1 cellular context compared by ENCODE assay signal in the genomic region with DNA sequence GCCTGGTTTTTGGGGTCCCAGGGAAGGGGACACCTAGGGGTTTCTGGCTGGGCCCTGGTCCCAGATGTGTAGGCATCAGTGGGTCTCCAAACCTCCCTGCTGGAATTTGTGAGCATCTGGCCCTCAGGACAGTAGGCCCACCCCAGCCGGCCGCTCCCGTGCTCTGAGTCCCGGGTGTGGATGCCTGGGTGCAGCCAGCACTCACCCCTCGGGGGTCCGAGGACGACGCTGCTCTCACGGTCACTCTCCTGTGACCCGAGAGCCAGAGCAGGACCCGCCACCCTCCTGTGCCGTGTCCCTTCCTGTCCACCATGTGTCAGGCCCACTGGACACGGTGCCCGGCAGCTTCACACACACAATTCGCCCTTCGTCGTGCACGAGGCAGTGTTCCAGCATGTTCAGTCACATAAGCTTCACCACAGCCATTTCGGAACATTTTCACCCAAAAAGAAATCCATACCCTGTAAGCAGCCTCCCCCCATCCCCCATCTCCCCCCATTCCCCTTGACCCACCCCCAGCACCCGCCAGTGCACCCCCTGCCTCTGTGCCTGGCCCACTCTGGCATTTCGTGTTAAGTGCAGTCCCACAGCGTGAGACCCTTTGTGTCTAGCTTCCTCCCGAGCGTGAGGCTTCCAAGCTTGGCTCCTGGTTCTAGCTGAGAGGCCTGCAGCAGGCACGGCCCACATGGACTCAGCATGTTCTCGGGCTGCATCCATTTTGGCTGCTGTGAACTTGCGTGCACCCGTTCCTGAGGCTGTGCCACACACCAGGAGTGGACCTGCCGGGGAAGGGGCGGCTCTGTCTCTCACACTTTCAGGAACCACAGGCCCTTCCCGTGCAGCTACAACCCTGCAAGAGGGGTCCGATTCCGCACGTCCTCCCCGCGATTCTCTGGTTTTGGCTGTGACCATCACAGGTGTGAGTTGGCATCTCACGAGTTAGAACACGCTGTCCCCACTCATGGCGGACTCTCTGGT.
TF ChIP-seq lines count a peak whose summit lies in the region.

No MANE protein-coding gene starts in this region.

TF ChIP-seq in H1, 55 proteins besides CTCF, POLR2A, EP300 and RAD21 (continued from another document):
- no peak for TF ChIP-seq RBBP5 (IDR thresholded peaks at IDR 0.05; ENCODE audit: borderline replicate concordance, low read depth, low read length)
- no peak for TF ChIP-seq BACH1 (IDR thresholded peaks at IDR 0.05; ENCODE audit: low read length)
- TF ChIP-seq ZNF274 (IDR thresholded peaks at IDR 0.05; ENCODE audit: borderline replicate concordance, extremely low read depth, low read length), result no peak
- TF ChIP-seq SP1 (IDR thresholded peaks at IDR 0.05; ENCODE audit: low read depth, low read length), result no peak
- no peak for TF ChIP-seq POLR2AphosphoS5 (IDR thresholded peaks at IDR 0.05; ENCODE audit: low read depth, low read length)
- no peak for TF ChIP-seq CTBP2 (IDR thresholded peaks at IDR 0.05; ENCODE audit: borderline replicate concordance, insufficient read depth, insufficient read length, low read length)
- no peak for TF ChIP-seq EZH2 (IDR thresholded peaks at IDR 0.05; ENCODE audit: low read depth, low read length, severe bottlenecking)
